ENCODE assay signal across 8 cellular contexts in the genomic region with DNA sequence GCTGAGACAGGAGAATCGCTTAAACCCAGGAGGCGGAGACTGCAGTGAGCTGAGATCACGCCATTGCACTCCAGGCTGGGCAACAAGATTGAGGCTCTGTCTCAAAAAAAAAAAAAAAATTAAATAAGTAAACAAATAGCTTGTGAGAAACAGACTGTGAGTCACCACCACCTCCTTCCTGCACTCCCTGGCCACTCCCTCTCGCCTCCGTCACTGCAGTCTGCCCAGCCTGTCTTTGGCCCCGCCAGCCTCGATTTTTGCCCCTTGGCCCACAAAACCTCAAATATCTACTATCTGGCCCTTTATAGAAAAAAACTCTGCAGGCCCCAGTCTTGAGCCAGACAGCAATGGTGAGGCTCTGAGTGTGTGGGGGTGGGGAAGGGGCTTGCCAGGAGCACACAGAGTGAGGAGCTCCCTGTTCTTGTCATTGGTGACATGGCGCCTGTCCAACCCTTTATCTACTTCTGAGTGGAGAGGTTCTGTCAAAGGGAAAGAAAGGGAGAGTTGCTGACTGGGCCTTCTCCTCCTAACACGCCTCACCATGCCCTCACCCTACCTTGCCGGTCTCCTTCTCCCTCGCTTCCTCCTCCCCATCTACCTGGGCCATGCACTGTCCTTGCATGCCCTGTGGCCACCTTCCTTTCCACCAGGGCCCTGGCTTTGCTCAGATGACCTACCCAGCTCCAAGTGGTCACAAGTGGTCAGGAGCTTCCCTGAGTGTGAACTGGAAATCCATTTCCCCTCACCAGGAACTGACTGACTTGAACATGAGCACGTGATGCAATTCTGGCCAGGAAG. TPM values are rescaled to one million over a fixed set of nuclear protein-coding genes. Genes with fewer than 3 reads are reported as not detected.
DNase-seq lines count a peak whose midpoint lies in the region; ATAC-seq and TF ChIP-seq lines count a peak whose summit lies in the region.

No MANE protein-coding gene starts in this region.

- H3K4me1 ChIP-seq in right atrium auricular region (peaks cover 0 to 30% of the 10 kb centered on the region in 2 donors), stomach (peaks cover 28 to 61% (median 40%) of the 10 kb centered on the region in 4 donors)

- no peak for TF ChIP-seq EP300 in stomach (IDR thresholded peaks at IDR 0.05)

- H3K27me3 ChIP-seq in right atrium auricular region: no peaks in the 10 kb centered on the region
- no peaks in the 10 kb centered on the region for H3K27me3 ChIP-seq in stomach

- peak; percentile 13 for DNase-seq in stimulated activated CD4-positive, alpha-beta T cell treated with anti-CD3 and anti-CD28 coated beads, Interleukin-1b, Interleukin-23, amount 100 ng/mL, for 48 hours
- DNase-seq in stimulated activated CD4-positive, alpha-beta T cell treated with anti-CD3 and anti-CD28 coated beads, Interleukin-4, amount 100 ng/mL, for 4 hours: no peak
- peak; percentile 34 to 51 for DNase-seq in activated T-cell treated with anti-CD3 and anti-CD28 coated beads, Interleukin-2, amount 50 U/mL, for 72 hours
- DNase-seq in right atrium auricular region (ENCODE audit: low spot score) (peak; percentile 86), stomach (peak; percentile 82)

- TF ChIP-seq CTCF in right atrium auricular region (IDR thresholded peaks at IDR 0.05) (no peak), stomach (IDR thresholded peaks at IDR 0.05) (no peak)

- peaks cover 6% of the 10 kb centered on the region for H3K36me3 ChIP-seq in right atrium auricular region
- H3K36me3 ChIP-seq in stomach: peaks cover 0 to 16% (median 10%) of the 10 kb centered on the region in 4 donors

- peaks cover 0 to 3% of the 10 kb centered on the region in 2 donors for H3K9me3 Mint-ChIP-seq in activated T-cell treated with anti-CD3 and anti-CD28 coated beads, Interleukin-2, amount 50 U/mL, for 72 hours

- peaks cover 6 to 9% of the 10 kb centered on the region in 2 donors for H3K36me3 Mint-ChIP-seq in activated T-cell treated with anti-CD3 and anti-CD28 coated beads, Interleukin-2, amount 50 U/mL, for 72 hours (ENCODE audit: insufficient read depth in 2 of 2)

- H3K4me3 ChIP-seq in right atrium auricular region (no peak overlapping the region), stomach (no peak overlapping the region)

- H3K9me3 ChIP-seq in right atrium auricular region (no peaks in the 10 kb centered on the region), stomach (no peaks in the 10 kb centered on the region)

- intact Hi-C loops in stomach (cut with DNase I; ENCODE audit: low total_unique reads): no loop called here

- H3K4me3 Mint-ChIP-seq in activated T-cell treated with anti-CD3 and anti-CD28 coated beads, Interleukin-2, amount 50 U/mL, for 72 hours: peak overlapping the region in 1 of 2 donors; percentile 3

- H3K27ac Mint-ChIP-seq in activated T-cell treated with anti-CD3 and anti-CD28 coated beads, Interleukin-2, amount 50 U/mL, for 72 hours: no peak overlapping the region

- ATAC-seq in activated T-cell treated with anti-CD3 and anti-CD28 coated beads, Interleukin-2, amount 50 U/mL, for 72 hours (replicated peaks in 1 of 2): peak in 1 of 2 donors; percentile 50
- ATAC-seq in HG03520 (IDR thresholded peaks at IDR 0.05; ENCODE audit: unreplicated experiment): no peak
- ATAC-seq in HG02610 (IDR thresholded peaks at IDR 0.05; ENCODE audit: unreplicated experiment): no peak
- ATAC-seq in HG03460 (IDR thresholded peaks at IDR 0.05; ENCODE audit: unreplicated experiment): no peak

- H3K4me1 Mint-ChIP-seq in activated T-cell treated with anti-CD3 and anti-CD28 coated beads, Interleukin-2, amount 50 U/mL, for 72 hours (ENCODE audit: low read depth): peaks cover 26% of the 10 kb centered on the region

- peak overlapping the region; percentile 76 to 83 for H3K27ac ChIP-seq in right atrium auricular region
- H3K27ac ChIP-seq in stomach: peak overlapping the region; percentile 73 to 84 (median 75)

- peaks cover 13% of the 10 kb centered on the region for H3K27me3 Mint-ChIP-seq in activated T-cell treated with anti-CD3 and anti-CD28 coated beads, Interleukin-2, amount 50 U/mL, for 72 hours (ENCODE audit: low read depth)

- no peak for TF ChIP-seq POLR2A in stomach (IDR thresholded peaks at IDR 0.05)

- 38 to 58% (median 51%) methylated on average over 12 of the region's 12 CpGs for WGBS in stomach, 5 donors

RNA-seq across cellular contexts. Expression of a gene that starts 22.1 kb away (rescaled TPM):
- 1 to 10 TPM; 2.5 to 4.7 TPM for total RNA-seq in activated T-cell treated with anti-CD3 and anti-CD28 coated beads, Interleukin-2, amount 50 U/mL, for 72 hours
- total RNA-seq in right atrium auricular region (100 to 1,000 TPM in 1 of 2 donors, 10 to 100 TPM in 1; 65.6 to 109 TPM), stomach (100 to 1,000 TPM in 2 of 5 donors, 10 to 100 TPM in 2, 1 to 10 TPM in 1; 8.2 to 142 (median 56.4) TPM)
- 10 to 100 TPM; 35.0 to 62.9 (median 43.7) TPM for polyA plus RNA-seq in stomach

Comparison
In these comparisons a context has a peak if more than half of its experiments do, and no peak if none do; other contexts are left out.
1. DNase-seq: peak in stimulated activated CD4-positive, alpha-beta T cell treated with anti-CD3 and anti-CD28 coated beads, Interleukin-1b, Interleukin-23, amount 100 ng/mL, for 48 hours (single experiment), activated T-cell treated with anti-CD3 and anti-CD28 coated beads, Interleukin-2, amount 50 U/mL, for 72 hours (2 of 2), right atrium auricular region (single experiment) and stomach (single experiment); none in stimulated activated CD4-positive, alpha-beta T cell treated with anti-CD3 and anti-CD28 coated beads, Interleukin-4, amount 100 ng/mL, for 4 hours (0 of 2).